Comparison of ENCODE assay signal across 8 cellular contexts in the genomic region with DNA sequence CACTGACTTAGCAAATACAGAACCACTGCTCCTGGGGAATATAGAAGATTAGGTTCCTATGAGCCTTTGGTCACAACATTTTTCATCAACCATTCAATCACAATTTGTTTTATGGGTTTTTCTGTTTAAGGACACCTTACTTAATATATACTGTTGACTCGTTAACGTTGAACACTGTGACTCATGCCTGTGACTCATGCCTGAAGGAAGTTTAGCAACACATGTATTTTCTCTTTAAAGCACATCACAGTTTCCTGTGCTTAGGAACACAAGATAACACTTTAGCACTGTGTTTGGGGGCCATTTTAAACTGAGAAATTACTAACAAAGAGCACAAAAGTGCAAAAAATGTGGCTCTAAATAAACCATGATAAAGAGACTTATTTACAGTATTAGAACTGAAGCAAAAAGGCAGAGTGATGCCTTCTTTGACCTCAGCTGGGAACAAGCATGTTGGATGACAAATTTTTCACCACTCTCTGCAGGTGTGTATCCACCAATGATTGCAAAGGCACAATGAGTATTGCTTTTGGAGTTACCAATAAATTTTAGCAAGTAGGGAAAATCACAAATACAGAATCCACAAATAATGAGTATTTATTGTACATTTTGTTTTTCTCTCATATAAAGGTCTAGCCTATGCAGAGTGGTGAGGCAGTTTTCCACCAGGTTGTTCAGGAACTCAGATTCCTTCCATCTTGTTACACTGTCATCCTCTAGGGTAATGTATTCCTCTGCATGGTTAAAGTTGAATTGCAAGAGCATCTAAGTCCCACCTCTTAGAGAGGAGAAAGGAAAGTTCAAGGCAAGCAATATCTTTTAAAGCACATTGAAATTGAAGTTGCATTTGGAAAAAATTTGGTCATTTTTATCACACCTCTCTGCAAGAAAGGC. TPM values are rescaled to one million over a fixed set of nuclear protein-coding genes. Genes with fewer than 3 reads are reported as not detected.
A peak's percentile ranks its signal among the peaks of the same experiment; 100 is the strongest.
DNase-seq lines count a peak whose midpoint lies in the region; ATAC-seq, FAIRE-seq and TF ChIP-seq lines count a peak whose summit lies in the region.

No MANE protein-coding gene starts in this region.

- no peaks in the 10 kb centered on the region for H4K20me1 ChIP-seq in smooth muscle cell (ENCODE audit: low read depth)

- H3K9me3 ChIP-seq in smooth muscle cell (replicated peaks; ENCODE audit: low read depth), result no peaks in the 10 kb centered on the region

- H3K4me1 Mint-ChIP-seq in activated CD4-positive, alpha-beta T cell treated with anti-CD3 and anti-CD28 coated beads, Interleukin-2, amount 10 ng/mL, durations not matched to agents 7 days and 5 days, result peaks cover 20% of the 10 kb centered on the region

- TF ChIP-seq CTCF in smooth muscle cell (IDR thresholded peaks at IDR 0.05; ENCODE audit: borderline replicate concordance, insufficient read depth, poor library complexity, severe bottlenecking) (no peak), GM20000 (IDR thresholded peaks at IDR 0.05; ENCODE audit: extremely low read depth, missing control alignments) (no peak)

- no peak for FAIRE-seq in frontal cortex (lab: Jason Lieb, UNC)

- H3K27ac ChIP-seq in smooth muscle cell (ENCODE audit: low read depth), result peak overlapping the region; percentile 50

- H3K27me3 ChIP-seq in smooth muscle cell (ENCODE audit: low read depth), result no peaks in the 10 kb centered on the region

- no peaks in the 10 kb centered on the region for H3K36me3 ChIP-seq in smooth muscle cell (ENCODE audit: low read depth)

- ATAC-seq in esophagus mucosa, result peak; percentile 96

- in situ Hi-C loops in KBM-7 (cut with MboI; ENCODE audit: low pct_unique_long_range_greater_than_20kb, low sequenced_read_pairs), result no loop called here

- H3K27me3 Mint-ChIP-seq in activated CD4-positive, alpha-beta T cell treated with anti-CD3 and anti-CD28 coated beads, Interleukin-2, amount 10 ng/mL, durations not matched to agents 7 days and 5 days, result peaks cover 8% of the 10 kb centered on the region

- POLR2A ChIA-PET in activated CD4-positive, alpha-beta T cell treated with anti-CD3 and anti-CD28 coated beads, Interleukin-2, amount 10 ng/mL, durations not matched to agents 7 days and 5 days (lab: Charles Lee), result interaction anchor here (0.6 kb wide), 1 partner anchor 700 kb away, joined by 3 read pairs; no protein-coding TSS in a partner anchor

- peak overlapping the region; percentile 44 for H3K4me2 ChIP-seq in smooth muscle cell

- peaks cover 7% of the 10 kb centered on the region for H3K9me3 Mint-ChIP-seq in activated CD4-positive, alpha-beta T cell treated with anti-CD3 and anti-CD28 coated beads, Interleukin-2, amount 10 ng/mL, durations not matched to agents 7 days and 5 days

- no peaks in the 10 kb centered on the region for H3K79me2 ChIP-seq in smooth muscle cell (ENCODE audit: low read depth)

- DNase-seq in Ammon's horn (ENCODE audit: low spot score) (peak; percentile 22), KBM-7 (peak; percentile 68), smooth muscle cell (lab: John Stamatoyannopoulos, UW; ENCODE audit: unreplicated experiment) (no peak), NCI-H524 treated with DMSO at 0.1 percent for 48 hours (lab: John Stamatoyannopoulos, UW) (no peak), GM20000 (ENCODE audit: low spot score) (no peak), frontal cortex (ENCODE audit: low spot score in 2 of 2) (no peak)
- peak; percentile 47 for DNase-seq in activated CD4-positive, alpha-beta T cell treated with anti-CD3 and anti-CD28 coated beads, Interleukin-2, amount 10 ng/mL, durations not matched to agents 7 days and 5 days

- WGBS in smooth muscle cell (ENCODE audit: low lambda C conversion rate), result 0% methylated on average over 2 of the region's 2 CpGs

- H3K4me3 ChIP-seq in smooth muscle cell, result no peak overlapping the region

- H3K4me1 ChIP-seq in smooth muscle cell (ENCODE audit: low read depth), result peaks cover 25% of the 10 kb centered on the region

- H2AFZ ChIP-seq in smooth muscle cell (ENCODE audit: low read depth), result no peak overlapping the region

- no peak overlapping the region for H3K4me3 Mint-ChIP-seq in activated CD4-positive, alpha-beta T cell treated with anti-CD3 and anti-CD28 coated beads, Interleukin-2, amount 10 ng/mL, durations not matched to agents 7 days and 5 days

- peaks cover 6% of the 10 kb centered on the region for H3K36me3 Mint-ChIP-seq in activated CD4-positive, alpha-beta T cell treated with anti-CD3 and anti-CD28 coated beads, Interleukin-2, amount 10 ng/mL, durations not matched to agents 7 days and 5 days (ENCODE audit: low read depth)

- H3K9ac ChIP-seq in smooth muscle cell (ENCODE audit: low read depth), result no peak overlapping the region

- peak overlapping the region; percentile 55 for H3K27ac Mint-ChIP-seq in activated CD4-positive, alpha-beta T cell treated with anti-CD3 and anti-CD28 coated beads, Interleukin-2, amount 10 ng/mL, durations not matched to agents 7 days and 5 days

- peaks cover 4% of the 10 kb centered on the region for H3F3A ChIP-seq in smooth muscle cell (ENCODE audit: low read depth)

- CTCF ChIA-PET in activated CD4-positive, alpha-beta T cell treated with anti-CD3 and anti-CD28 coated beads, Interleukin-2, amount 10 ng/mL, durations not matched to agents 7 days and 5 days (lab: Charles Lee), result interaction anchor here (0.6 to 1.1 kb wide), 3 partner anchors 22 to 138 kb away, joined by 3 to 4 read pairs (median 3); no protein-coding TSS in a partner anchor

RNA-seq across cellular contexts. Expression of a gene that starts 7.3 kb away (rescaled TPM):
- 1 to 10 TPM; 1.4 to 1.5 TPM for total RNA-seq in activated CD4-positive, alpha-beta T cell treated with anti-CD3 and anti-CD28 coated beads, Interleukin-2, amount 10 ng/mL, durations not matched to agents 7 days and 5 days
- total RNA-seq in esophagus mucosa, result 0.56 TPM
- total RNA-seq in smooth muscle cell, result 1.5 and 2.0 TPM in 2 replicates
- 2.0 and 3.9 TPM in 2 replicates for polyA plus RNA-seq in smooth muscle cell
- 18.3 TPM for total RNA-seq in frontal cortex

RNA-seq across cellular contexts. Expression of a gene that starts 21.5 kb away (rescaled TPM):
- total RNA-seq in activated CD4-positive, alpha-beta T cell treated with anti-CD3 and anti-CD28 coated beads, Interleukin-2, amount 10 ng/mL, durations not matched to agents 7 days and 5 days, result 10 to 100 TPM; 41.9 to 47.3 TPM
- 18.0 TPM for total RNA-seq in esophagus mucosa
- total RNA-seq in smooth muscle cell, result 47.3 and 62.8 TPM in 2 replicates
- polyA plus RNA-seq in smooth muscle cell, result 13.2 and 19.4 TPM in 2 replicates
- total RNA-seq in frontal cortex, result 65.2 TPM

Comparison
In these comparisons a context has a peak if more than half of its experiments do, and no peak if none do; other contexts are left out.
1. DNase-seq: peak in Ammon's horn (single experiment), KBM-7 (single experiment) and activated CD4-positive, alpha-beta T cell treated with anti-CD3 and anti-CD28 coated beads, Interleukin-2, amount 10 ng/mL, durations not matched to agents 7 days and 5 days (single experiment); none in smooth muscle cell (single experiment), NCI-H524 treated with DMSO at 0.1 percent for 48 hours (single experiment), GM20000 (single experiment) and frontal cortex (0 of 2).